Comparison of ENCODE assay signal across 8 cellular contexts in genomic region chr12:54201001-54201794, GRCh38. TPM values are rescaled to one million over a fixed set of nuclear protein-coding genes. Genes with fewer than 3 reads are reported as not detected.
DNase-seq lines count a peak whose midpoint lies in the region; ATAC-seq and TF ChIP-seq lines count a peak whose summit lies in the region.

No MANE protein-coding gene starts in this region.

- H3K36me3 ChIP-seq in DND-41 (ENCODE audit: insufficient read depth, low read length) (no peaks in the 10 kb centered on the region), mesendoderm (ENCODE audit: control insufficient read depth, insufficient read depth, low read length) (no peaks in the 10 kb centered on the region)

- H2AK5ac ChIP-seq in mesendoderm (ENCODE audit: low read length), result no peak overlapping the region

- H3K18ac ChIP-seq in mesendoderm (ENCODE audit: low read length), result no peak overlapping the region

- no peak overlapping the region for H3K4ac ChIP-seq in mesendoderm (ENCODE audit: low read depth, low read length)

- no peak overlapping the region for H4K5ac ChIP-seq in mesendoderm (ENCODE audit: low read length)

- peak; percentile 95 for ATAC-seq in DND-41 (ENCODE audit: insufficient read depth, low read depth)
- peak; percentile 69 for ATAC-seq in HG03159 (IDR thresholded peaks at IDR 0.05; ENCODE audit: unreplicated experiment)
- no peak for ATAC-seq in HG03565 (IDR thresholded peaks at IDR 0.05; ENCODE audit: unreplicated experiment)

- no peak overlapping the region for H3K23ac ChIP-seq in mesendoderm (ENCODE audit: low read length)

- no peak overlapping the region for H2BK120ac ChIP-seq in mesendoderm (ENCODE audit: low read depth, low read length)

- H3K9ac ChIP-seq in DND-41 (ENCODE audit: low read depth, low read length) (no peak overlapping the region), mesendoderm (ENCODE audit: low read length) (no peak overlapping the region)

- peaks cover 20% of the 10 kb centered on the region for H3K27me3 ChIP-seq in DND-41 (ENCODE audit: insufficient read depth, low read length, poor library complexity)
- peaks cover 5% of the 10 kb centered on the region for H3K27me3 ChIP-seq in mesendoderm (ENCODE audit: insufficient read depth, low read length, poor library complexity)

- no peaks in the 10 kb centered on the region for H3K9me3 ChIP-seq in DND-41 (ENCODE audit: insufficient read depth, low read length, severe bottlenecking)

- H4K20me1 ChIP-seq in DND-41 (ENCODE audit: insufficient read depth, low read length), result no peaks in the 10 kb centered on the region

- H3K4me3 ChIP-seq in DND-41 (ENCODE audit: low read depth in 1 of 2, low read length in 2 of 2) (no peak overlapping the region), mesendoderm (ENCODE audit: low read length) (no peak overlapping the region)

- TF ChIP-seq CTCF in DND-41 (IDR thresholded peaks at IDR 0.05; ENCODE audit: borderline replicate concordance, extremely low read depth, low read length, poor library complexity, severe bottlenecking), result peak; percentile 97

- no peak overlapping the region for H2BK15ac ChIP-seq in mesendoderm (replicated peaks; ENCODE audit: low read depth)

- no peak overlapping the region for H2AFZ ChIP-seq in DND-41 (ENCODE audit: low read depth, low read length)

- H3K4me1 ChIP-seq in DND-41 (ENCODE audit: insufficient read depth, low read length) (no peaks in the 10 kb centered on the region), mesendoderm (ENCODE audit: control insufficient read depth, low read depth, low read length) (no peaks in the 10 kb centered on the region)

- H3K4me2 ChIP-seq in DND-41 (ENCODE audit: insufficient read depth, low read length) (no peak overlapping the region), mesendoderm (ENCODE audit: low read length) (no peak overlapping the region)

- no peak overlapping the region for H4K8ac ChIP-seq in mesendoderm (ENCODE audit: low read depth, low read length)

- no peaks in the 10 kb centered on the region for H3K79me1 ChIP-seq in mesendoderm (ENCODE audit: low read length)

- no CpG with 5 or more reads among the region's 8 CpGs for WGBS in mesendoderm (ENCODE audit: extremely low coverage, insufficient coverage, low lambda C conversion rate)

- no peak overlapping the region for H3K56ac ChIP-seq in mesendoderm (ENCODE audit: low read length)

- no peak overlapping the region for H3K27ac ChIP-seq in DND-41 (ENCODE audit: low read length)
- H3K27ac ChIP-seq in mesendoderm (ENCODE audit: low read depth, low read length), result no peak overlapping the region

- peak; percentile 71 for DNase-seq in DND-41
- peak; percentile 28 for DNase-seq in NCI-H748 treated with DMSO at 0.1 percent for 48 hours (lab: John Stamatoyannopoulos, UW)
- peak; percentile 55 to 56 for DNase-seq in activated CD4-positive, alpha-beta T cell treated with anti-CD3 and anti-CD28 coated beads, Interleukin-2, amount 50 U/mL, for 4 hours
- peak; percentile 91 for DNase-seq in ecto neural progenitor cell (ENCODE audit: low spot score)
- peak; percentile 83 for DNase-seq in mesendoderm
- DNase-seq in stimulated activated CD8-positive, alpha-beta memory T cell treated with anti-CD3 and anti-CD28 coated beads, Interleukin-7, amount 100 ng/mL, for 4 hours (ENCODE audit: low read depth in 2 of 2), result peak; percentile 21 to 36

- H3K79me2 ChIP-seq in DND-41 (ENCODE audit: insufficient read depth, low read length) (no peaks in the 10 kb centered on the region), mesendoderm (ENCODE audit: control insufficient read depth, insufficient read depth, low read length) (no peaks in the 10 kb centered on the region)

- H2BK5ac ChIP-seq in mesendoderm (ENCODE audit: low read length), result no peak overlapping the region

RNA-seq across cellular contexts. Expression of gene SMUG1, which starts 12.4 kb away (rescaled TPM):
- polyA plus RNA-seq in mesendoderm (2013, experiment 1 of 2), result 13.5 TPM
- polyA plus RNA-seq in mesendoderm (2013, experiment 2 of 2), result 13.2 TPM

Comparison
In these comparisons a context has a peak if more than half of its experiments do, and no peak if none do; other contexts are left out.
1. DNase-seq: peak in every context shown above with its lines; median percentile 91 in ecto neural progenitor cell; 83 in mesendoderm; 71 in DND-41; 56 in activated CD4-positive, alpha-beta T cell treated with anti-CD3 and anti-CD28 coated beads, Interleukin-2, amount 50 U/mL, for 4 hours; 28 in stimulated activated CD8-positive, alpha-beta memory T cell treated with anti-CD3 and anti-CD28 coated beads, Interleukin-7, amount 100 ng/mL, for 4 hours; 28 in NCI-H748 treated with DMSO at 0.1 percent for 48 hours.